ENCODE assay signal across 20 cellular contexts in genomic region chr4:59380841-59381366, GRCh38.
DNase-seq lines count a peak whose midpoint lies in the region; ATAC-seq, FAIRE-seq and TF ChIP-seq lines count a peak whose summit lies in the region.
"Had no signal": no experiment of that assay in that cellular context is flagged by ENCODE, and none has a peak within 500 bp of the region (broad histone marks: within the 10 kb centered on the region; RNA-seq: fewer than 3 reads in every experiment).

No MANE protein-coding gene starts in this region.

- intact Hi-C loops in MCF 10A (cut with micrococcal nuclease), result no loop called here
- intact Hi-C loops in breast epithelium (cut with DNase I; ENCODE audit: low total_unique reads), result no loop called here

- no peak for TF ChIP-seq POLR2A in breast epithelium (IDR thresholded peaks at IDR 0.05)
- no peak for TF ChIP-seq POLR2A in H54 (IDR thresholded peaks at IDR 0.05; ENCODE audit: low read depth, low read length)
- no peak for TF ChIP-seq POLR2A in GM12892 (IDR thresholded peaks at IDR 0.05; ENCODE audit: low read depth, low read length)

- no peak overlapping the region for H3K4me3 ChIP-seq in breast epithelium
- H3K4me3 ChIP-seq: BLaER1 treated with 17β-estradiol and CSF1 and Interleukin-3, amounts not matched to agents 10 nM and 100 nM; GM12878 had no signal

- BruUV-seq in MCF 10A (replicated peaks; lab: Mats Ljungman, UMichigan), result no TSS peak

- H3K36me3 Mint-ChIP-seq in MCF 10A (ENCODE audit: insufficient read depth, unreplicated experiment), result no peaks in the 10 kb centered on the region
- H3K36me3 Mint-ChIP-seq: CD8-positive, alpha-beta T cell; IgD-negative memory B cell had no signal

- no peaks in the 10 kb centered on the region for H3K36me3 ChIP-seq in breast epithelium
- H3K36me3 ChIP-seq: BLaER1 treated with 17β-estradiol and CSF1 and Interleukin-3, amounts not matched to agents 10 nM and 100 nM had no signal

- peaks cover 4% of the 10 kb centered on the region for H3K9me3 Mint-ChIP-seq in MCF 10A (ENCODE audit: unreplicated experiment)

- no peak overlapping the region for H3K27ac ChIP-seq in breast epithelium
- H3K27ac ChIP-seq: BLaER1 treated with 17β-estradiol and CSF1 and Interleukin-3, amounts not matched to agents 10 nM and 100 nM had no signal

- H3K4me1 Mint-ChIP-seq in MCF 10A (ENCODE audit: insufficient read depth, unreplicated experiment), result peaks cover 6% of the 10 kb centered on the region
- H3K4me1 Mint-ChIP-seq: B cell, IgD-negative memory B cell had no signal

- H3K4me1 ChIP-seq in breast epithelium, result no peaks in the 10 kb centered on the region
- H3K4me1 ChIP-seq: BLaER1 treated with 17β-estradiol and CSF1 and Interleukin-3, amounts not matched to agents 10 nM and 100 nM had no signal

- H3K9me3 ChIP-seq in breast epithelium, result peaks cover 0 to 9% of the 10 kb centered on the region in 2 donors

- DNase-seq in MCF 10A (ENCODE audit: unreplicated experiment) (peak; percentile 1), breast epithelium (ENCODE audit: low spot score in 2 of 2) (no peak), NCI-H226 (peak; percentile 93), amniotic epithelial cell (ENCODE audit: low read depth) (peak; percentile 7), H54 (ENCODE audit: insufficient read length, low spot score) (no peak), superior temporal gyrus (ENCODE audit: extremely low spot score) (no peak), GM12892 (ENCODE audit: insufficient read length) (no peak)
- DNase-seq: 8988T; Calu3; CD8-positive, alpha-beta T cell; DMS79 treated with DMSO at 0.1 percent for 48 hours; HCEC 1CT; KBM-7 had no signal

- H3K27ac Mint-ChIP-seq in MCF 10A (ENCODE audit: low read depth, unreplicated experiment), result no peak overlapping the region
- H3K27ac Mint-ChIP-seq: B cell; CD8-positive, alpha-beta T cell; IgD-negative memory B cell had no signal

- CTCF ChIA-PET in MCF 10A (lab: Yijun Ruan, JAX), result no interaction called here

- POLR2A ChIA-PET in MCF 10A (lab: Yijun Ruan, JAX), result no interaction called here

- no peaks in the 10 kb centered on the region for H3K27me3 Mint-ChIP-seq in MCF 10A (ENCODE audit: insufficient read depth, unreplicated experiment)
- H3K27me3 Mint-ChIP-seq: B cell, IgD-negative memory B cell had no signal

- no peak for ATAC-seq in HG03354 (IDR thresholded peaks at IDR 0.05; ENCODE audit: poor library complexity, severe bottlenecking, unreplicated experiment)
- ATAC-seq: CD8-positive, alpha-beta T cell; GM12878; HepG2 had no signal

- TF ChIP-seq CTCF in MCF 10A (IDR thresholded peaks at IDR 0.05; ENCODE audit: unreplicated experiment), result no peak
- no peak for TF ChIP-seq CTCF in breast epithelium (IDR thresholded peaks at IDR 0.05)

- H3K27me3 ChIP-seq in breast epithelium, result no peaks in the 10 kb centered on the region
- H3K27me3 ChIP-seq: BLaER1 treated with 17β-estradiol and CSF1 and Interleukin-3, amounts not matched to agents 10 nM and 100 nM had no signal

- H3K4me3 Mint-ChIP-seq in MCF 10A (ENCODE audit: unreplicated experiment), result no peak overlapping the region
- H3K4me3 Mint-ChIP-seq: B cell; CD8-positive, alpha-beta T cell; IgD-negative memory B cell had no signal

- FAIRE-seq in H54 (lab: Jason Lieb, UNC) (no peak), GM12892 (lab: Jason Lieb, UNC) (no peak)
- FAIRE-seq: GM12878, H1, HepG2 had no signal

Comparison
In these comparisons a context has a peak if more than half of its experiments do, and no peak if none do; other contexts are left out.
1. DNase-seq: peak in MCF 10A (single experiment), NCI-H226 (single experiment) and amniotic epithelial cell (single experiment); none in breast epithelium (0 of 2), H54 (single experiment), superior temporal gyrus (single experiment) and GM12892 (single experiment).